ENCODE assay signal across 22 cellular contexts in the genomic region with DNA sequence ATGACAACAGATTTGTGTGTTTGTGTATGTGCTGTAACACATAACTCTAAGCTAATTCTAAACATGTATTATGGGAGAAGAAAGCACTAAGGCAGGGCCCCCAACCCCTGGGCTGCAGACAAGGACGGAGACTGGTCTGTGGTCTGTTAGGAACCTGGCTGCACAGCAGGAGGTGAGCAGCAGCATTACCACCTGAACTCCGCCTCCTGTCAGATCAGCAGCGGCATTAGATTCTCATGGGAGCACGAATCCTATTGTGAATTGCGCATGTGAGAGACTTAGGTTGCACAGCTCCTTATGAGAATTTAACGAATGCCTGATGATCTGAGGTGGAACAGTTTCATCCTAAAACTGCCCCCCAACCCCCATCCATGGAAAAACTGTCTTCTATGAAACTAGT.
DNase-seq lines count a peak whose midpoint lies in the region; TF ChIP-seq lines count a peak whose summit lies in the region.
"Had no signal": no experiment of that assay in that cellular context is flagged by ENCODE, and none has a peak within 500 bp of the region (broad histone marks: within the 10 kb centered on the region; RNA-seq: fewer than 3 reads in every experiment).

No MANE protein-coding gene starts in this region.

- no peak for TF ChIP-seq CTCF in WERI-Rb-1 (IDR thresholded peaks at IDR 0.05; ENCODE audit: low read depth, low read length)

- DNase-seq in NCI-H1417 (lab: John Stamatoyannopoulos, UW): peak in 2 of 3 experiments; percentile 0 to 24
- no peak for DNase-seq in NCI-H1417 treated with DMSO at 0.1 percent for 48 hours (lab: John Stamatoyannopoulos, UW)
- DNase-seq in ELF-1 (ENCODE audit: low read depth, low spot score): peak; percentile 36
- DNase-seq in WERI-Rb-1: peak; percentile 44
- peak; percentile 42 for DNase-seq in islet precursor cell
- no peak for DNase-seq in NCI-H2196 treated with DMSO at 0.1 percent for 48 hours (lab: John Stamatoyannopoulos, UW; ENCODE audit: unreplicated experiment)
- no peak for DNase-seq in MV-4-11 (lab: John Stamatoyannopoulos, UW)
- DNase-seq: Caco-2; CD8-positive, alpha-beta T cell; GDM1; IMR-90; KG1; MG63; NCI-H1930; NCI-H446; NCI-H524 treated with DMSO at 0.1 percent for 48 hours; Right ventricle myocardium superior; RPMI8226 had no signal

- no peak overlapping the region for H3K4me3 ChIP-seq in WERI-Rb-1 (ENCODE audit: low read depth, low read length)
- H3K4me3 ChIP-seq: GM12878, MG63, SJSA1 had no signal

- no peak overlapping the region for H3K27ac ChIP-seq in WERI-Rb-1
- H3K27ac ChIP-seq: 22Rv1, C4-2B, SJSA1 had no signal

- H3K36me3 ChIP-seq in WERI-Rb-1: no peaks in the 10 kb centered on the region
- H3K36me3 ChIP-seq: MG63, SJSA1 had no signal

- H3K9me3 ChIP-seq in WERI-Rb-1 (ENCODE audit: severe bottlenecking): no peaks in the 10 kb centered on the region
- H3K9me3 ChIP-seq: Caco-2, MG63, SJSA1 had no signal

- H3K27me3 ChIP-seq in WERI-Rb-1 (ENCODE audit: insufficient read depth, low read depth, severe bottlenecking): no peaks in the 10 kb centered on the region
- H3K27me3 ChIP-seq: SJSA1 had no signal

Comparison
In these comparisons a context has a peak if more than half of its experiments do, and no peak if none do; other contexts are left out.
1. DNase-seq: peak in NCI-H1417 (2 of 3), ELF-1 (single experiment), WERI-Rb-1 (single experiment) and islet precursor cell (single experiment); none in NCI-H1417 treated with DMSO at 0.1 percent for 48 hours (single experiment), NCI-H2196 treated with DMSO at 0.1 percent for 48 hours (single experiment) and MV-4-11 (single experiment).